Comparison of ENCODE assay signal across 8 cellular contexts in genomic region chr2:111698743-111699554, GRCh38.
DNase-seq lines count a peak whose midpoint lies in the region; ATAC-seq and TF ChIP-seq lines count a peak whose summit lies in the region.

No MANE protein-coding gene starts in this region.

- WGBS in prostate gland, result 35% methylated on average over 13 of the region's 13 CpGs

- H3K27ac ChIP-seq in prostate gland, result no peak overlapping the region

- ATAC-seq in activated T-helper 17 cell treated with anti-CD3 and anti-CD28 coated beads, Interleukin-2, amount 50 U/mL, for 72 hours (replicated peaks), result peak; percentile 96
- ATAC-seq in HG02759 (IDR thresholded peaks at IDR 0.05; ENCODE audit: unreplicated experiment) (no peak), HG03108 (IDR thresholded peaks at IDR 0.05; ENCODE audit: unreplicated experiment) (no peak)

- DNase-seq in DMS 273 treated with DMSO at 0.1 percent for 48 hours (lab: John Stamatoyannopoulos, UW), result peak; percentile 79
- DNase-seq in HUDEP-2 (lab: John Stamatoyannopoulos, UW; ENCODE audit: unreplicated experiment in 76 of 76), result peak in 75 of 76 experiments; percentile 21 to 92 (median 81)
- peak; percentile 99 for DNase-seq in RKO (ENCODE audit: low spot score)
- DNase-seq in foreskin melanocyte, result peak; percentile 90
- peak; percentile 50 for DNase-seq in prostate gland (ENCODE audit: low spot score)

- H3K27me3 Mint-ChIP-seq in activated T-helper 17 cell treated with anti-CD3 and anti-CD28 coated beads, Interleukin-2, amount 50 U/mL, for 72 hours, result peaks cover 7% of the 10 kb centered on the region

- intact Hi-C loops in prostate gland (cut with DNase I), result loop anchor here (5.0 kb wide), 1 partner anchor 582 kb away; no protein-coding TSS in a partner anchor

- peaks cover 23% of the 10 kb centered on the region for H3K4me1 Mint-ChIP-seq in activated T-helper 17 cell treated with anti-CD3 and anti-CD28 coated beads, Interleukin-2, amount 50 U/mL, for 72 hours

- H3K36me3 Mint-ChIP-seq in activated T-helper 17 cell treated with anti-CD3 and anti-CD28 coated beads, Interleukin-2, amount 50 U/mL, for 72 hours (ENCODE audit: low read depth), result no peaks in the 10 kb centered on the region

- H3K4me3 Mint-ChIP-seq in activated T-helper 17 cell treated with anti-CD3 and anti-CD28 coated beads, Interleukin-2, amount 50 U/mL, for 72 hours, result peak overlapping the region; percentile 55

- no peak for TF ChIP-seq POLR2A in prostate gland (IDR thresholded peaks at IDR 0.05)

- no peaks in the 10 kb centered on the region for H3K36me3 ChIP-seq in prostate gland

- peak overlapping the region; percentile 61 for H3K27ac Mint-ChIP-seq in activated T-helper 17 cell treated with anti-CD3 and anti-CD28 coated beads, Interleukin-2, amount 50 U/mL, for 72 hours

- no peaks in the 10 kb centered on the region for H3K4me1 ChIP-seq in prostate gland (replicated peaks)

- peaks cover under 1% of the 10 kb centered on the region for H3K9me3 Mint-ChIP-seq in activated T-helper 17 cell treated with anti-CD3 and anti-CD28 coated beads, Interleukin-2, amount 50 U/mL, for 72 hours

- no peaks in the 10 kb centered on the region for H3K9me3 ChIP-seq in prostate gland

- H3K27me3 ChIP-seq in prostate gland (replicated peaks; ENCODE audit: insufficient read depth), result no peaks in the 10 kb centered on the region

- H3K4me3 ChIP-seq in prostate gland, result no peak overlapping the region

- peak in 2 of 4 experiments; percentile 26 to 38 for TF ChIP-seq CTCF in prostate gland (IDR thresholded peaks at IDR 0.05)
